Comparison of ENCODE assay signal across 19 cellular contexts in the genomic region with DNA sequence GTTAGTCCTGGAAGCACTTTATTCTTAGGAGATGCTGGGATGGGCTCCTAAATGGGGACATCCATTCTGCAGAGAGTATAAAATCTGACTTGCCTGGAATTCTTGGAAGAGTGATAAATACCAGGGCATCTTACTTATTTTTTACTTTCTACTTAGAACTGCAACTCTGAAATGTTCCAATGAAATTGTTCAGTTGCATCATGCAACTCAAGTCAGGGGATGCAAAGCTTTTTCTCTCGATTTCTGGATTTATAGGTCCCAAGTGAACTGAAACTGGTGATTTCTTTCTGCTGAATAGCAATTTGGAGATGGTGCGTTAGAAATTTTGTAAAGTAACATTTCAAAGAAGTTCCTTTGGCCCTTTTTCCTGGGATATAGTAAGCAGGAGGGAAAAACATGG.
DNase-seq lines count a peak whose midpoint lies in the region; ATAC-seq and TF ChIP-seq lines count a peak whose summit lies in the region.
"Had no signal": no experiment of that assay in that cellular context is flagged by ENCODE, and none has a peak within 500 bp of the region (broad histone marks: within the 10 kb centered on the region; RNA-seq: fewer than 3 reads in every experiment).

No MANE protein-coding gene starts in this region.

- intact Hi-C loops in sciatic nerve (cut with DNase I): no loop called here

- no peak overlapping the region for H3K4me3 ChIP-seq in AG10803 (ENCODE audit: low read length)
- no peak overlapping the region for H3K4me3 ChIP-seq in fibroblast of mammary gland (ENCODE audit: control insufficient read depth, low read depth, low read length)
- H3K4me3 ChIP-seq: BLaER1 treated with 17β-estradiol and CSF1 and Interleukin-3, amounts not matched to agents 10 nM and 100 nM; GM12878; GM23248 had no signal

- ATAC-seq in sciatic nerve (peak; percentile 62), HG02763 (IDR thresholded peaks at IDR 0.05; ENCODE audit: unreplicated experiment) (no peak), GM21723 (IDR thresholded peaks at IDR 0.05; ENCODE audit: unreplicated experiment) (no peak), GM18861 (IDR thresholded peaks at IDR 0.05; ENCODE audit: unreplicated experiment) (no peak)
- ATAC-seq: GM12878 had no signal

- TF ChIP-seq CTCF in AG10803 (conservative IDR thresholded peaks at IDR 0.05; ENCODE audit: low read length) (no peak), fibroblast of mammary gland (conservative IDR thresholded peaks at IDR 0.05; ENCODE audit: control insufficient read depth, insufficient read depth, low read depth, low read length) (no peak)

- DNase-seq in AG10803 (ENCODE audit: low read depth): peak; percentile 12
- DNase-seq in fibroblast of mammary gland (ENCODE audit: low read depth): peak; percentile 20
- no peak for DNase-seq in sciatic nerve (ENCODE audit: low spot score)
- DNase-seq: AML-193; BE2C; CD4-positive, alpha-beta T cell; CD8-positive, alpha-beta memory T cell; DMS 273 treated with DMSO at 0.1 percent for 48 hours; DMS79; EL; GDM1; GM23248; H7; HCEC 1CT had no signal
